8 cellular contexts compared by ENCODE assay signal in genomic region chr14:77498120-77498979, GRCh38. TPM values are rescaled to one million over a fixed set of nuclear protein-coding genes. Genes with fewer than 3 reads are reported as not detected.
DNase-seq lines count a peak whose midpoint lies in the region; ATAC-seq and TF ChIP-seq lines count a peak whose summit lies in the region.

Gene ISM2, minus strand, starts transcription at chr14:77498816. Its CDS starts 23 bp downstream, at chr14:77498793.

- H3K27ac ChIP-seq in ovary (no peak within 1 kb of the TSS), vagina (no peak within 1 kb of the TSS)

- peaks cover 4% of the 10 kb centered on the region for H3K9me3 Mint-ChIP-seq in activated T-helper 2 cell treated with anti-CD3 and anti-CD28 coated beads, Interferon-gamma antibody, Interleukin-2, Interleukin-4, amounts not matched to agents 10 μg/mL and 5 μg/mL and 100 μg/mL, durations not matched to agents 14 hours and 24 hours and 36 hours

- H3K4me3 ChIP-seq in ovary (peak within 1 kb of the TSS; percentile 34), vagina (peak within 1 kb of the TSS; percentile 51 to 52)

- intact Hi-C loops in activated T-helper 2 cell treated with anti-CD3 and anti-CD28 coated beads, Interferon-gamma antibody, Interleukin-2, Interleukin-4, amounts not matched to agents 10 μg/mL and 5 μg/mL and 100 μg/mL, durations not matched to agents 14 hours and 24 hours and 36 hours (cut with micrococcal nuclease), result no loop called here
- intact Hi-C loops in ovary (cut with DNase I), result no loop called here
- intact Hi-C loops in vagina (cut with DNase I), result no loop called here

- H3K36me3 ChIP-seq in ovary, result no peaks in the 10 kb centered on the region
- no peaks in the 10 kb centered on the region for H3K36me3 ChIP-seq in vagina

- H3K4me1 Mint-ChIP-seq in activated T-helper 2 cell treated with anti-CD3 and anti-CD28 coated beads, Interferon-gamma antibody, Interleukin-2, Interleukin-4, amounts not matched to agents 10 μg/mL and 5 μg/mL and 100 μg/mL, durations not matched to agents 14 hours and 24 hours and 36 hours (ENCODE audit: low read depth), result peaks cover 3% of the 10 kb centered on the region

- no peak for TF ChIP-seq EP300 in ovary (IDR thresholded peaks at IDR 0.05)

- no peaks in the 10 kb centered on the region for H3K27me3 ChIP-seq in ovary
- H3K27me3 ChIP-seq in vagina, result no peaks in the 10 kb centered on the region

- H3K36me3 Mint-ChIP-seq in activated T-helper 2 cell treated with anti-CD3 and anti-CD28 coated beads, Interferon-gamma antibody, Interleukin-2, Interleukin-4, amounts not matched to agents 10 μg/mL and 5 μg/mL and 100 μg/mL, durations not matched to agents 14 hours and 24 hours and 36 hours (ENCODE audit: low read depth), result peaks cover 3% of the 10 kb centered on the region

- peaks cover 37% of the 10 kb centered on the region for H3K27me3 Mint-ChIP-seq in activated T-helper 2 cell treated with anti-CD3 and anti-CD28 coated beads, Interferon-gamma antibody, Interleukin-2, Interleukin-4, amounts not matched to agents 10 μg/mL and 5 μg/mL and 100 μg/mL, durations not matched to agents 14 hours and 24 hours and 36 hours (ENCODE audit: low read depth)

- H3K4me3 Mint-ChIP-seq in activated T-helper 2 cell treated with anti-CD3 and anti-CD28 coated beads, Interferon-gamma antibody, Interleukin-2, Interleukin-4, amounts not matched to agents 10 μg/mL and 5 μg/mL and 100 μg/mL, durations not matched to agents 14 hours and 24 hours and 36 hours (ENCODE audit: low read depth), result peak within 1 kb of the TSS; percentile 54

- in situ Hi-C loops in GM13977 (cut with MboI; ENCODE audit: low pct_unique_long_range_greater_than_20kb, low sequenced_read_pairs, unreplicated experiment), result no loop called here

- DNase-seq in GM13977 (ENCODE audit: low spot score) (peak; percentile 86), NCI-H510A (lab: John Stamatoyannopoulos, UW) (peak; percentile 51), glomerular visceral epithelial cell (ENCODE audit: extremely low spot score) (peak; percentile 60), ovary (peak in 2 of 5 donors; percentile 40 to 58), vagina (ENCODE audit: extremely low spot score in 2 of 2) (no peak), pons (ENCODE audit: low spot score) (no peak)
- DNase-seq in activated T-helper 2 cell treated with anti-CD3 and anti-CD28 coated beads, Interferon-gamma antibody, Interleukin-2, Interleukin-4, amounts not matched to agents 10 μg/mL and 5 μg/mL and 100 μg/mL, durations not matched to agents 14 hours and 24 hours and 36 hours (ENCODE audit: low spot score), result peak; percentile 36

- H3K4me1 ChIP-seq in ovary (ENCODE audit: insufficient read depth) (peaks cover 7% of the 10 kb centered on the region), vagina (peaks cover 13% of the 10 kb centered on the region)

- peak; percentile 57 for ATAC-seq in HG02678 (IDR thresholded peaks at IDR 0.05; ENCODE audit: unreplicated experiment)

- TF ChIP-seq POLR2A in ovary (IDR thresholded peaks at IDR 0.05) (no peak), vagina (IDR thresholded peaks at IDR 0.05) (no peak)

- TF ChIP-seq CTCF in GM13977 (IDR thresholded peaks at IDR 0.05; ENCODE audit: extremely low read depth, insufficient read depth, missing control alignments), result no peak
- no peak for TF ChIP-seq CTCF in ovary (IDR thresholded peaks at IDR 0.05)
- TF ChIP-seq CTCF in vagina (IDR thresholded peaks at IDR 0.05), result no peak

- no peak within 1 kb of the TSS for H3K27ac Mint-ChIP-seq in activated T-helper 2 cell treated with anti-CD3 and anti-CD28 coated beads, Interferon-gamma antibody, Interleukin-2, Interleukin-4, amounts not matched to agents 10 μg/mL and 5 μg/mL and 100 μg/mL, durations not matched to agents 14 hours and 24 hours and 36 hours

- WGBS in ovary, 3 donors, result 2 to 6% (median 4%) methylated on average over 44 to 104 of the region's 104 CpGs

- no peaks in the 10 kb centered on the region for H3K9me3 ChIP-seq in ovary
- no peaks in the 10 kb centered on the region for H3K9me3 ChIP-seq in vagina

RNA-seq across cellular contexts. Expression of gene ISM2, which starts in this region (rescaled TPM):
- total RNA-seq in activated T-helper 2 cell treated with anti-CD3 and anti-CD28 coated beads, Interferon-gamma antibody, Interleukin-2, Interleukin-4, amounts not matched to agents 10 μg/mL and 5 μg/mL and 100 μg/mL, durations not matched to agents 14 hours and 24 hours and 36 hours, result 0.11 TPM in 1 of 2 replicates, not detected in the other
- 1 to 10 TPM in 1 of 7 donors, under 1 TPM in 2, not detected in 4; 0.20 to 1.0 (median 0.72) TPM for total RNA-seq in ovary
- polyA plus RNA-seq in ovary, result under 1 TPM; 0.05 to 0.13 TPM
- 3.9 TPM for total RNA-seq in vagina

Comparison
In these comparisons a context has a peak if more than half of its experiments do, and no peak if none do; other contexts are left out.
1. Peak in DNase-seq in activated T-helper 2 cell treated with anti-CD3 and anti-CD28 coated beads, Interferon-gamma antibody, Interleukin-2, Interleukin-4, amounts not matched to agents 10 μg/mL and 5 μg/mL and 100 μg/mL, durations not matched to agents 14 hours and 24 hours and 36 hours; RNA of the gene not detected or under 1 TPM.
2. DNase-seq: peak in GM13977 (single experiment), NCI-H510A (single experiment) and glomerular visceral epithelial cell (single experiment); none in vagina (0 of 2) and pons (single experiment).